7 cellular contexts compared by ENCODE assay signal in genomic region chr20:36951977-36952738, GRCh38. TPM values are rescaled to one million over a fixed set of nuclear protein-coding genes. Genes with fewer than 3 reads are reported as not detected.
A peak's percentile ranks its signal among the peaks of the same experiment; 100 is the strongest.
DNase-seq lines count a peak whose midpoint lies in the region; ATAC-seq and TF ChIP-seq lines count a peak whose summit lies in the region.

No MANE protein-coding gene starts in this region.

- H3K27ac Mint-ChIP-seq in activated B cell treated with CpG ODN at 0.5 μM for 24 hours: peak overlapping the region; percentile 81
- peak overlapping the region; percentile 80 for H3K27ac Mint-ChIP-seq in stimulated activated memory B cell treated with anti-CD40 and anti-IgM and Interleukin-4, amounts not matched to agents 10 μg/mL and 1 μg/mL and 100 μg/mL, for 72 hours

- H3K36me3 Mint-ChIP-seq in activated B cell treated with CpG ODN at 0.5 μM for 24 hours (ENCODE audit: low read depth): peaks cover 3% of the 10 kb centered on the region
- H3K36me3 Mint-ChIP-seq in stimulated activated memory B cell treated with anti-CD40 and anti-IgM and Interleukin-4, amounts not matched to agents 10 μg/mL and 1 μg/mL and 100 μg/mL, for 72 hours: no peaks in the 10 kb centered on the region

- DNase-seq in HFF-Myc (ENCODE audit: extremely low read depth, low read depth): no peak
- DNase-seq in activated B cell treated with CpG ODN at 0.5 μM for 24 hours: no peak
- DNase-seq in iPS DF 6.9 (ENCODE audit: low read depth, low spot score): no peak
- no peak for DNase-seq in COR-L47 (lab: John Stamatoyannopoulos, UW)
- DNase-seq in KG1 (lab: John Stamatoyannopoulos, UW): no peak

- H3K36me3 ChIP-seq in iPS DF 6.9 (ENCODE audit: control insufficient read depth, insufficient read depth, low read length): no peaks in the 10 kb centered on the region

- peaks cover 20% of the 10 kb centered on the region for H3K4me1 Mint-ChIP-seq in activated B cell treated with CpG ODN at 0.5 μM for 24 hours
- peaks cover 25% of the 10 kb centered on the region for H3K4me1 Mint-ChIP-seq in stimulated activated memory B cell treated with anti-CD40 and anti-IgM and Interleukin-4, amounts not matched to agents 10 μg/mL and 1 μg/mL and 100 μg/mL, for 72 hours

- no peaks in the 10 kb centered on the region; the same call in 1 of the 2 replicates for H3K4me1 ChIP-seq in iPS DF 6.9 (ENCODE audit: control insufficient read depth, insufficient read depth, low read length)

- H3K9me3 ChIP-seq in iPS DF 6.9 (ENCODE audit: control insufficient read depth, insufficient read depth, low read length): no peaks in the 10 kb centered on the region

- H3K4me3 ChIP-seq in HFF-Myc (replicated peaks; ENCODE audit: low read depth, low read length): peak overlapping the region; percentile 98
- peak overlapping the region; percentile 22; the same call in 1 of the 2 replicates for H3K4me3 ChIP-seq in iPS DF 6.9 (ENCODE audit: low read length)

- CTCF ChIA-PET in activated B cell treated with CpG ODN at 0.5 μM for 24 hours (lab: Charles Lee): no interaction called here

- peak overlapping the region; percentile 96 for H3K4me3 Mint-ChIP-seq in activated B cell treated with CpG ODN at 0.5 μM for 24 hours
- H3K4me3 Mint-ChIP-seq in stimulated activated memory B cell treated with anti-CD40 and anti-IgM and Interleukin-4, amounts not matched to agents 10 μg/mL and 1 μg/mL and 100 μg/mL, for 72 hours: peak overlapping the region; percentile 84

- POLR2A ChIA-PET in activated B cell treated with CpG ODN at 0.5 μM for 24 hours (lab: Charles Lee): interaction anchor here (0.6 kb wide), 2 partner anchors 27 to 106 kb away, joined by 6 to 9 read pairs; no protein-coding TSS in a partner anchor

- intact Hi-C loops in activated B cell treated with CpG ODN at 0.5 μM for 24 hours (cut with micrococcal nuclease): loop anchor here (1.0 to 5.0 kb wide), 4 partner anchors 92 to 226 kb away; partner anchors contain the start of gene RBL1

- H3K9me3 Mint-ChIP-seq in activated B cell treated with CpG ODN at 0.5 μM for 24 hours: no peaks in the 10 kb centered on the region
- no peaks in the 10 kb centered on the region for H3K9me3 Mint-ChIP-seq in stimulated activated memory B cell treated with anti-CD40 and anti-IgM and Interleukin-4, amounts not matched to agents 10 μg/mL and 1 μg/mL and 100 μg/mL, for 72 hours

- no peaks in the 10 kb centered on the region for H3K27me3 ChIP-seq in iPS DF 6.9 (ENCODE audit: control insufficient read depth, insufficient read depth, low read length)

- no peaks in the 10 kb centered on the region for H3K27me3 Mint-ChIP-seq in activated B cell treated with CpG ODN at 0.5 μM for 24 hours
- H3K27me3 Mint-ChIP-seq in stimulated activated memory B cell treated with anti-CD40 and anti-IgM and Interleukin-4, amounts not matched to agents 10 μg/mL and 1 μg/mL and 100 μg/mL, for 72 hours: no peaks in the 10 kb centered on the region

- no peak for ATAC-seq in activated B cell treated with CpG ODN at 0.5 μM for 24 hours (ENCODE audit: low read depth)
- no peak for ATAC-seq in stimulated activated memory B cell treated with anti-CD40 and anti-IgM and Interleukin-4, amounts not matched to agents 10 μg/mL and 1 μg/mL and 100 μg/mL, for 72 hours
- ATAC-seq in GM21786 (IDR thresholded peaks at IDR 0.05; ENCODE audit: unreplicated experiment): no peak

- WGBS in iPS DF 6.9 (ENCODE audit: insufficient coverage, insufficient read length): no CpG with 5 or more reads among the region's 11 CpGs

- TF ChIP-seq CTCF in HFF-Myc (IDR thresholded peaks at IDR 0.05; ENCODE audit: low read depth, low read length, missing control alignments) (no peak), activated B cell treated with CpG ODN at 0.5 μM for 24 hours (IDR thresholded peaks at IDR 0.05) (no peak)

- no peak overlapping the region for H3K27ac ChIP-seq in iPS DF 6.9 (ENCODE audit: low read length)

RNA-seq across cellular contexts. Expression of gene SAMHD1, which starts 0.7 kb away (rescaled TPM):
- total RNA-seq in activated B cell treated with CpG ODN at 0.5 μM for 24 hours: 15.1 and 16.4 TPM in 2 replicates
